ENCODE assay signal across 11 cellular contexts in the genomic region with DNA sequence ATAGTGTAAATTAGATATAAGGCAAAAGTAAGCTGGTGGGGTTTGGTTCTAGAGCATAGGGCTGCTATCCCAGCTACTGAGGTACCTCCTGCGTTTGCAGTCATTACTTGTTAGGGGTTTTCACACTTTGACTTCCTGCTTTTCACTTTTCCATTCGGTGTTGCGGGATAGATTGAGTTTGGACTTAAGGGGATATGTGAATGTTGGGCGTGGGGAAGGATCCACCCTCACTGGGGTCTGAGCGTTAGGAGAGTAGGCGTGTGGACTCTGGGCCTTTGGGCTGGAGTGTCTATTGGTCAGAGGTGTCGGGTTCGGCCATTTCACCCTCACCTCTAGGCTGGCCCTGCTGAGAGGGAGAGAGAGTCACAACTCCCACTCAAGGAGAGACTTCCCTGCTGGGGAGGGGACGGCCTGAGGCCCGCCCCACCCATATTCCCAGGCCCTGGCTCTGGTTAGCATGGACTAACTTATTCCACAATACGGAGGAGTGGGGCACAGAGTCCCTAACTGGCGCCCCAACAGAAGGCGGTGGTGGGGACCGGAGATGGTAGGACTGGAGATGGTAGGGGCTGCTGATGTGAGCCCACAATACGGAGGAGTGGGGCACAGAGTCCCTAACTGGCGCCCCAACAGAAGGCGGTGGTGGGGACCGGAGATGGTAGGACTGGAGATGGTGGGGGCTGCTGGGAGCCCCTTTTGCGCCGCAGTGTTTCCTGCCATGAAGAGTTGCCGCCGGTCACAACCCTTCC. TPM values are rescaled to one million over a fixed set of nuclear protein-coding genes. Genes with fewer than 3 reads are reported as not detected.
A peak's percentile ranks its signal among the peaks of the same experiment; 100 is the strongest.
DNase-seq lines count a peak whose midpoint lies in the region; ATAC-seq, FAIRE-seq and TF ChIP-seq lines count a peak whose summit lies in the region.
"Had no signal": no experiment of that assay in that cellular context is flagged by ENCODE, and none has a peak within 500 bp of the region (broad histone marks: within the 10 kb centered on the region; RNA-seq: fewer than 3 reads in every experiment).

No MANE protein-coding gene starts in this region.

- H3K9me3 ChIP-seq in K562 (replicated peaks; ENCODE audit: control insufficient read depth, insufficient read depth, low read depth, low read length) (no peaks in the 10 kb centered on the region), tibial nerve (no peaks in the 10 kb centered on the region)

- intact Hi-C loops in K562 (cut with micrococcal nuclease), result loop anchor here (5.0 kb wide), 1 partner anchor 131 kb away; no protein-coding TSS in a partner anchor

- H2AFZ ChIP-seq in K562 (ENCODE audit: low read depth, low read length), result peak overlapping the region; percentile 90

- H3K79me2 ChIP-seq in K562 (ENCODE audit: control insufficient read depth, insufficient read depth, low read length), result peaks cover 36% of the 10 kb centered on the region

- no peak for TF ChIP-seq RAD21 in K562 (CRISPR knock-in tag; conservative IDR thresholded peaks at IDR 0.05 in 1 of 2, IDR thresholded peaks at IDR 0.05 in 1 of 2)

- H3K9ac ChIP-seq in K562 (ENCODE audit: insufficient read depth in 1 of 2, low read depth in 2 of 2, low read length in 2 of 2), result peak overlapping the region; percentile 84 to 95

- no peaks in the 10 kb centered on the region for H3K9me1 ChIP-seq in K562 (ENCODE audit: control insufficient read depth, insufficient read depth, low read length)

- H3K4me3 Mint-ChIP-seq in activated T-cell treated with anti-CD3 and anti-CD28 coated beads, Interleukin-2, amount 50 U/mL, for 72 hours, result peak overlapping the region; percentile 74 to 97

- 40% methylated on average over 10 of the region's 22 CpGs for WGBS in K562 (ENCODE audit: insufficient coverage, low coverage, missing lambda C conversion rate)
- 43% methylated on average over 21 to 22 of the region's 22 CpGs for WGBS in tibial nerve, 2 donors

- H4K20me1 ChIP-seq in K562 (replicated peaks; ENCODE audit: control insufficient read depth, insufficient read depth, low read length), result peaks cover 5% of the 10 kb centered on the region; the same call in 1 of the 2 replicates

- no peaks in the 10 kb centered on the region for H3K9me3 Mint-ChIP-seq in activated T-cell treated with anti-CD3 and anti-CD28 coated beads, Interleukin-2, amount 50 U/mL, for 72 hours

- H3K4me1 ChIP-seq in K562 (replicated peaks in 1 of 2; ENCODE audit: control insufficient read depth in 2 of 2, insufficient read depth in 2 of 2, low read length in 2 of 2) (peaks cover 32 to 33% of the 10 kb centered on the region in 2 experiments; a peak in 4 of 5 replicates), tibial nerve (peaks cover 0 to 73% (median 29%) of the 10 kb centered on the region in 4 donors)

- H3K4me1 Mint-ChIP-seq in activated T-cell treated with anti-CD3 and anti-CD28 coated beads, Interleukin-2, amount 50 U/mL, for 72 hours (ENCODE audit: low read depth), result peaks cover 63% of the 10 kb centered on the region

- peak overlapping the region; percentile 98 for H3K4me3 ChIP-seq in K562
- H3K4me3 ChIP-seq in tibial nerve, result peak overlapping the region; percentile 45 to 93 (median 78)

- TF ChIP-seq EP300 in K562 (IDR thresholded peaks at IDR 0.05; ENCODE audit: low read length) (no peak), tibial nerve (IDR thresholded peaks at IDR 0.05) (no peak)

- CTCF ChIA-PET in K562 (lab: Yijun Ruan, JAX; ENCODE audit: low intra/inter-chr PET ratio), result no interaction called here

- POLR2A ChIA-PET in K562 (lab: Yijun Ruan, JAX), result no interaction called here

- peaks cover 4 to 10% of the 10 kb centered on the region in 2 donors for H3K36me3 Mint-ChIP-seq in activated T-cell treated with anti-CD3 and anti-CD28 coated beads, Interleukin-2, amount 50 U/mL, for 72 hours (ENCODE audit: insufficient read depth in 2 of 2)

- peak overlapping the region; percentile 5 for H3K27ac Mint-ChIP-seq in activated T-cell treated with anti-CD3 and anti-CD28 coated beads, Interleukin-2, amount 50 U/mL, for 72 hours

- DNase-seq in activated T-cell treated with anti-CD3 and anti-CD28 coated beads, Interleukin-2, amount 50 U/mL, for 72 hours, result no peak
- DNase-seq in activated T-cell treated with anti-CD3 and anti-CD28 coated beads, Interleukin-2, amount 50 U/mL, for 48 hours, result no peak
- DNase-seq in K562 (ENCODE audit: extremely low read depth in 1 of 4, low spot score in 3 of 4) (peak; percentile 33 to 64 (median 50)), medulla oblongata (ENCODE audit: extremely low spot score) (peak; percentile 16), tibial nerve (ENCODE audit: low spot score in 2 of 2) (no peak), NCI-H1092 (lab: John Stamatoyannopoulos, UW) (no peak)
- DNase-seq: DMS153 had no signal

- no peak for ATAC-seq in activated T-cell treated with anti-CD3 and anti-CD28 coated beads, Interleukin-2, amount 50 U/mL, for 72 hours (replicated peaks in 1 of 2)
- ATAC-seq in K562 (peak; percentile 36), HG03565 (IDR thresholded peaks at IDR 0.05; ENCODE audit: unreplicated experiment) (no peak), HG03025 (IDR thresholded peaks at IDR 0.05; ENCODE audit: low FRiP score, unreplicated experiment) (no peak)

- BruUV-seq in K562 (replicated peaks; lab: Mats Ljungman, UMichigan), result no TSS peak

- in situ Hi-C loops in K562 (cut with MboI), result no loop called here

- no peak for TF ChIP-seq CTCF in K562 (IDR thresholded peaks at IDR 0.05 in 2 of 3, conservative IDR thresholded peaks at IDR 0.05 in 1 of 3; ENCODE audit: insufficient read depth in 2 of 3, low read depth in 1 of 3, low read length in 3 of 3)
- TF ChIP-seq CTCF in tibial nerve (IDR thresholded peaks at IDR 0.05), result no peak

- H3K27me3 ChIP-seq in K562 (ENCODE audit: control insufficient read depth in 2 of 2, insufficient read depth in 2 of 2, low read length in 2 of 2) (no peaks in the 10 kb centered on the region; a peak in 1 of 5 replicates), tibial nerve (no peaks in the 10 kb centered on the region)

- H3K27ac ChIP-seq in K562 (ENCODE audit: extremely low read depth, low read depth, low read length) (peak overlapping the region; percentile 95), tibial nerve (peak overlapping the region in 3 of 4 donors; percentile 80 to 92 (median 84))

- H3K4me2 ChIP-seq in K562 (ENCODE audit: insufficient read depth, low read length), result peak overlapping the region; percentile 94

- H3K36me3 ChIP-seq in K562 (ENCODE audit: control insufficient read depth, insufficient read depth, low read length), result peaks cover 14% of the 10 kb centered on the region; the same call in 2 of the 3 replicates
- H3K36me3 ChIP-seq in tibial nerve, result peaks cover 0 to 7% (median 0%) of the 10 kb centered on the region in 3 donors

- H3K27me3 Mint-ChIP-seq in activated T-cell treated with anti-CD3 and anti-CD28 coated beads, Interleukin-2, amount 50 U/mL, for 72 hours (ENCODE audit: low read depth), result no peaks in the 10 kb centered on the region

- FAIRE-seq in K562 (lab: Jason Lieb, UNC), result no peak

- TF ChIP-seq POLR2A in K562 (conservative IDR thresholded peaks at IDR 0.05), result no peak; the same call in 1 of the 2 replicates
- TF ChIP-seq POLR2A in tibial nerve (IDR thresholded peaks at IDR 0.05), result no peak

RNA-seq across cellular contexts. Expression of gene PTPRA, which starts 1.6 kb away (rescaled TPM):
- total RNA-seq in activated T-cell treated with anti-CD3 and anti-CD28 coated beads, Interleukin-2, amount 50 U/mL, for 72 hours, result 10 to 100 TPM; 81.2 to 85.9 TPM
- 110 and 162 TPM in 2 replicates for total RNA-seq in K562 (2011; cell fraction: chromatin; rRNA removed; ENCODE audit: low replicate concordance)
- 64.7 and 74.2 TPM in 2 replicates for total RNA-seq in K562 (2011; cell fraction: nucleolus; rRNA removed)
- total RNA-seq in K562 (2011; cell fraction: nucleoplasm; rRNA removed), result 91.5 and 148 TPM in 2 replicates
- 28.0 and 30.9 TPM in 2 replicates for total RNA-seq in K562 (2014; rRNA removed)
- 27.1 and 30.2 TPM in 2 replicates for total RNA-seq in K562 (2014; rRNA removed; fragmentation: Illumina TruSeq; extraction: Trizol)
- 26.4 and 26.5 TPM in 2 replicates for total RNA-seq in K562 (2015; rRNA removed; fragmentation: Illumina TruSeq; extraction: Trizol)
- total RNA-seq in K562 (2021), result 36.3 and 38.3 TPM in 2 replicates
- polyA plus RNA-seq in K562 (2011; rRNA removed), result 75.5 and 80.5 TPM in 2 replicates
- polyA plus RNA-seq in K562 (2011; cell fraction: cytosol; rRNA removed), result 35.6 and 71.0 TPM in 2 replicates
- 49.7 and 103 TPM in 2 replicates for polyA plus RNA-seq in K562 (2011; cell fraction: nucleus; rRNA removed)
- 30.7 and 33.4 TPM in 2 replicates for polyA plus RNA-seq in K562 (2012)
- polyA plus RNA-seq in K562 (2014; fragmentation: Illumina TruSeq; extraction: Trizol), result 59.4 and 78.9 TPM in 2 replicates
- 1 to 10 TPM; 3.4 to 6.2 TPM for polyA plus RNA-seq in K562 (2014; fragmentation: Nextera tagmentation; extraction: Ambion mirVana)
- 29.4 and 36.2 TPM in 2 replicates for polyA plus RNA-seq in K562 (2014; rRNA removed)
- 87.3 and 110 TPM in 2 replicates for polyA minus RNA-seq in K562 (2011; rRNA and poly(A)+ RNA removed)
- polyA minus RNA-seq in K562 (2011; cell fraction: cytosol; rRNA and poly(A)+ RNA removed), result 29.1 and 39.5 TPM in 2 replicates
- 15.2 and 37.9 TPM in 2 replicates for polyA minus RNA-seq in K562 (2011; cell fraction: nucleus; rRNA and poly(A)+ RNA removed)
- 100 to 1,000 TPM in 1 of 4 donors, 10 to 100 TPM in 3; 46.3 to 119 (median 67.4) TPM for total RNA-seq in tibial nerve

RNA-seq across cellular contexts. Expression of gene VPS16, which starts 31.2 kb away (rescaled TPM):
- 10 to 100 TPM; 54.3 to 60.7 TPM for total RNA-seq in activated T-cell treated with anti-CD3 and anti-CD28 coated beads, Interleukin-2, amount 50 U/mL, for 72 hours
- 27.2 and 64.0 TPM in 2 replicates for total RNA-seq in K562 (2011; cell fraction: chromatin; rRNA removed; ENCODE audit: low replicate concordance)
- 34.3 and 43.7 TPM in 2 replicates for total RNA-seq in K562 (2011; cell fraction: nucleolus; rRNA removed)
- 23.7 and 26.5 TPM in 2 replicates for total RNA-seq in K562 (2011; cell fraction: nucleoplasm; rRNA removed)
- total RNA-seq in K562 (2014; rRNA removed) (16.7 and 18.7 TPM in 2 replicates), K562 (2014; rRNA removed; fragmentation: Illumina TruSeq; extraction: Trizol) (7.0 and 11.3 TPM in 2 replicates), K562 (2015; rRNA removed; fragmentation: Illumina TruSeq; extraction: Trizol) (13.8 and 15.3 TPM in 2 replicates), K562 (2021) (22.4 and 24.7 TPM in 2 replicates), tibial nerve (10 to 100 TPM; 17.9 to 51.3 (median 31.9) TPM)
- polyA plus RNA-seq in K562 (2011; rRNA removed) (18.0 and 35.5 TPM in 2 replicates), K562 (2014; fragmentation: Illumina TruSeq; extraction: Trizol) (14.0 and 15.4 TPM in 2 replicates), K562 (2014; fragmentation: Nextera tagmentation; extraction: Ambion mirVana) (10 to 100 TPM in 1 of 2 experiments, 1 to 10 TPM in 1; 6.8 to 10.2 TPM), K562 (2014; rRNA removed) (19.2 and 19.6 TPM in 2 replicates)
- 25.3 and 30.6 TPM in 2 replicates for polyA plus RNA-seq in K562 (2011; cell fraction: cytosol; rRNA removed)
- 115 and 170 TPM in 2 replicates for polyA plus RNA-seq in K562 (2011; cell fraction: nucleus; rRNA removed)
- 18.7 and 36.5 TPM in 2 replicates for polyA plus RNA-seq in K562 (2012)
- polyA minus RNA-seq in K562 (2011; rRNA and poly(A)+ RNA removed), result 18.7 and 22.6 TPM in 2 replicates
- polyA minus RNA-seq in K562 (2011; cell fraction: cytosol; rRNA and poly(A)+ RNA removed), result 15.3 and 31.1 TPM in 2 replicates
- polyA minus RNA-seq in K562 (2011; cell fraction: nucleus; rRNA and poly(A)+ RNA removed), result 24.4 and 39.9 TPM in 2 replicates

RNA-seq across cellular contexts. Expression of gene PCED1A, which starts 31.3 kb away (rescaled TPM):
- 10 to 100 TPM; 52.8 to 58.9 TPM for total RNA-seq in activated T-cell treated with anti-CD3 and anti-CD28 coated beads, Interleukin-2, amount 50 U/mL, for 72 hours
- 10.2 and 20.9 TPM in 2 replicates for total RNA-seq in K562 (2011; cell fraction: chromatin; rRNA removed; ENCODE audit: low replicate concordance)
- total RNA-seq in K562 (2011; cell fraction: nucleolus; rRNA removed), result 24.3 and 24.6 TPM in 2 replicates
- total RNA-seq in K562 (2011; cell fraction: nucleoplasm; rRNA removed), result 14.3 and 20.0 TPM in 2 replicates
- total RNA-seq in K562 (2014; rRNA removed) (6.2 and 6.4 TPM in 2 replicates), K562 (2014; rRNA removed; fragmentation: Illumina TruSeq; extraction: Trizol) (1.5 and 2.0 TPM in 2 replicates), K562 (2015; rRNA removed; fragmentation: Illumina TruSeq; extraction: Trizol) (2.4 and 2.9 TPM in 2 replicates), K562 (2021) (8.9 and 9.4 TPM in 2 replicates), tibial nerve (10 to 100 TPM; 36.8 to 84.6 (median 62.3) TPM)
- polyA plus RNA-seq in K562 (2011; rRNA removed) (7.4 and 20.2 TPM in 2 replicates), K562 (2014; fragmentation: Illumina TruSeq; extraction: Trizol) (4.3 and 5.9 TPM in 2 replicates), K562 (2014; fragmentation: Nextera tagmentation; extraction: Ambion mirVana) (1 to 10 TPM; 1.6 to 3.2 TPM), K562 (2014; rRNA removed) (11.5 and 12.5 TPM in 2 replicates)
- polyA plus RNA-seq in K562 (2011; cell fraction: cytosol; rRNA removed), result 12.4 and 18.8 TPM in 2 replicates
- 117 and 147 TPM in 2 replicates for polyA plus RNA-seq in K562 (2011; cell fraction: nucleus; rRNA removed)
- 8.6 and 18.7 TPM in 2 replicates for polyA plus RNA-seq in K562 (2012)
- polyA minus RNA-seq in K562 (2011; rRNA and poly(A)+ RNA removed), result 0.60 and 1.3 TPM in 2 replicates
- polyA minus RNA-seq in K562 (2011; cell fraction: cytosol; rRNA and poly(A)+ RNA removed), result 2.9 and 10.5 TPM in 2 replicates
- 17.8 and 20.9 TPM in 2 replicates for polyA minus RNA-seq in K562 (2011; cell fraction: nucleus; rRNA and poly(A)+ RNA removed)

RNA-seq across cellular contexts. Expression of gene TMEM239, which starts 55.6 kb away (rescaled TPM):
- not detected for total RNA-seq in activated T-cell treated with anti-CD3 and anti-CD28 coated beads, Interleukin-2, amount 50 U/mL, for 72 hours
- total RNA-seq in K562 (2011; cell fraction: chromatin; rRNA removed; ENCODE audit: low replicate concordance), result 0.21 TPM in 1 of 2 replicates, not detected in the other
- not detected in 2 replicates for total RNA-seq in K562 (2011; cell fraction: nucleolus; rRNA removed)
- not detected in 2 replicates for total RNA-seq in K562 (2011; cell fraction: nucleoplasm; rRNA removed)
- total RNA-seq in K562 (2014; rRNA removed), result not detected in 2 replicates
- not detected in 2 replicates for total RNA-seq in K562 (2014; rRNA removed; fragmentation: Illumina TruSeq; extraction: Trizol)
- not detected in 2 replicates for total RNA-seq in K562 (2015; rRNA removed; fragmentation: Illumina TruSeq; extraction: Trizol)
- not detected in 2 replicates for total RNA-seq in K562 (2021)
- not detected in 2 replicates for polyA plus RNA-seq in K562 (2011; rRNA removed)
- polyA plus RNA-seq in K562 (2011; cell fraction: cytosol; rRNA removed), result not detected in 2 replicates
- not detected in 2 replicates for polyA plus RNA-seq in K562 (2011; cell fraction: nucleus; rRNA removed)
- polyA plus RNA-seq in K562 (2012), result not detected in 2 replicates
- not detected in 2 replicates for polyA plus RNA-seq in K562 (2014; fragmentation: Illumina TruSeq; extraction: Trizol)
- not detected for polyA plus RNA-seq in K562 (2014; fragmentation: Nextera tagmentation; extraction: Ambion mirVana)
- not detected in 2 replicates for polyA plus RNA-seq in K562 (2014; rRNA removed)
- polyA minus RNA-seq in K562 (2011; rRNA and poly(A)+ RNA removed), result not detected in 2 replicates
- polyA minus RNA-seq in K562 (2011; cell fraction: cytosol; rRNA and poly(A)+ RNA removed), result not detected in 2 replicates
- not detected in 2 replicates for polyA minus RNA-seq in K562 (2011; cell fraction: nucleus; rRNA and poly(A)+ RNA removed)
- total RNA-seq in tibial nerve, result not detected
- total RNA-seq: kidney epithelial cell, temporal lobe had no signal

RNA-seq across cellular contexts. Expression of gene C20orf141, which starts 56.9 kb away (rescaled TPM):
- total RNA-seq in activated T-cell treated with anti-CD3 and anti-CD28 coated beads, Interleukin-2, amount 50 U/mL, for 72 hours, result not detected
- total RNA-seq in K562 (2011; cell fraction: chromatin; rRNA removed; ENCODE audit: low replicate concordance), result not detected in 2 replicates
- total RNA-seq in K562 (2011; cell fraction: nucleolus; rRNA removed), result not detected in 2 replicates
- not detected in 2 replicates for total RNA-seq in K562 (2011; cell fraction: nucleoplasm; rRNA removed)
- not detected in 2 replicates for total RNA-seq in K562 (2014; rRNA removed)
- not detected in 2 replicates for total RNA-seq in K562 (2014; rRNA removed; fragmentation: Illumina TruSeq; extraction: Trizol)
- total RNA-seq in K562 (2015; rRNA removed; fragmentation: Illumina TruSeq; extraction: Trizol), result not detected in 2 replicates
- total RNA-seq in K562 (2021), result not detected in 2 replicates
- not detected in 2 replicates for polyA plus RNA-seq in K562 (2011; rRNA removed)
- 0.13 TPM in 1 of 2 replicates, not detected in the other for polyA plus RNA-seq in K562 (2011; cell fraction: cytosol; rRNA removed)
- polyA plus RNA-seq in K562 (2011; cell fraction: nucleus; rRNA removed), result not detected in 2 replicates
- not detected in 2 replicates for polyA plus RNA-seq in K562 (2012)
- not detected in 2 replicates for polyA plus RNA-seq in K562 (2014; fragmentation: Illumina TruSeq; extraction: Trizol)
- polyA plus RNA-seq in K562 (2014; fragmentation: Nextera tagmentation; extraction: Ambion mirVana), result not detected
- not detected in 2 replicates for polyA plus RNA-seq in K562 (2014; rRNA removed)
- polyA minus RNA-seq in K562 (2011; rRNA and poly(A)+ RNA removed), result not detected in 2 replicates
- not detected in 2 replicates for polyA minus RNA-seq in K562 (2011; cell fraction: cytosol; rRNA and poly(A)+ RNA removed)
- not detected in 2 replicates for polyA minus RNA-seq in K562 (2011; cell fraction: nucleus; rRNA and poly(A)+ RNA removed)
- total RNA-seq in tibial nerve, result not detected
- total RNA-seq: kidney epithelial cell, temporal lobe had no signal

Comparison
In these comparisons a context has a peak if more than half of its experiments do, and no peak if none do; other contexts are left out.
1. DNase-seq: peak in K562 (4 of 4) and medulla oblongata (single experiment); none in activated T-cell treated with anti-CD3 and anti-CD28 coated beads, Interleukin-2, amount 50 U/mL, for 72 hours (0 of 2), activated T-cell treated with anti-CD3 and anti-CD28 coated beads, Interleukin-2, amount 50 U/mL, for 48 hours (0 of 2), tibial nerve (0 of 2) and NCI-H1092 (single experiment).